In the genomic region with DNA sequence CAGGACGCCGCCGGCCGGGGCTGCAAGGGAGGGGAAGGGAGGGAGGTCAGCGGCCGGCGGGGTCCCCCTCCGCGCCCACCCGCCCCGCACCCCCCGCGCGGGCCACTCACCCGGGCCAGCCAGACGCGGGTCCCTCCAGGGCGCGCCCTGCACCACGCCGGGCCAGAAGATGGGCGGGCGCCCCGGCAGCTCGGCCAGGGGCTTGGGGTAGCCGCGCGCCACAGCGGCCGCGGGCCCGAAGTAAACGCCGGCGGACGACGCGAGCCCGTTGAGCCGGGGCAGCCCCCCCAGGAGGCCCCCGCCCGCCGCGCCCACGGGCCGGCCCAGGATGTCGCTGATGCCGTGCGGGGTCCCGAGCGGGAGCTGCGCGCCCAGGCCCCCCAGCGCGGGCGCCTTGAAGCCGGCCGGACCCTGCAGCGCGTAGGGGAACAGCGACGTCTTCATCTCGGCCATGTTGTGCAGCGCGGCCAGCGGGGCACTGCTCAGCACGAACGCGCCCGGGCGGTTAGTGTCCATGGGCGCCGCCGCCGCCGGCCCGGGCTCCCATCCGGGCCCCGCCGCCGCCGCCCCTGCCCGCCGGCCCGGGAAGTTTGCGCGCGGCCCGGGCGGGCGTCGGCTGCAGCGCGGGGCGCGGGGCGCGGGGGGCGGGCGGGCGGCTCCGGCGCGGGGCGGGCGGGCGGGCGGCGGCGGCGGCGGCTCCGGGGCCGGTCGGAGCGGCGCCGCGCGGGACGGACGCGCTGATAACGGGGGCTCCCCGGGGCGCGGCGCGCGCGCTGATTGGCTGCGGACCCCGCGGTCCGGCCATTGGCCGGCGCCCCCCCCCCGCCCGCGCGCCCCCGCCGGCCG, we compare ENCODE assay signal across 19 cellular contexts. TPM values are rescaled to one million over a fixed set of nuclear protein-coding genes. Genes with fewer than 3 reads are reported as not detected.
DNase-seq lines count a peak whose midpoint lies in the region; ATAC-seq and TF ChIP-seq lines count a peak whose summit lies in the region.
"Had no signal": no experiment of that assay in that cellular context is flagged by ENCODE, and none has a peak within 500 bp of the region (broad histone marks: within the 10 kb centered on the region; RNA-seq: fewer than 3 reads in every experiment).

NKX6-2 (minus strand) TSS at position 715 of the 846 bp plus-strand sequence; CDS start at position 516, 199 bp downstream.

- ATAC-seq in GM18520 (IDR thresholded peaks at IDR 0.05; ENCODE audit: unreplicated experiment) (no peak), GM21515 (IDR thresholded peaks at IDR 0.05; ENCODE audit: unreplicated experiment) (no peak), GM19452 (IDR thresholded peaks at IDR 0.05; ENCODE audit: unreplicated experiment) (no peak)

- no peak within 1 kb of the TSS for H3K27ac ChIP-seq in trophoblast cell (ENCODE audit: low read depth, low read length)
- H3K27ac ChIP-seq: BLaER1 treated with 17β-estradiol and CSF1 and Interleukin-3, amounts not matched to agents 10 nM and 100 nM; SK-N-MC had no signal

- peaks cover 19% of the 10 kb centered on the region for H3K27me3 Mint-ChIP-seq in glutamatergic neuron (ENCODE audit: unreplicated experiment)

- no peak within 1 kb of the TSS for H2AK5ac ChIP-seq in trophoblast cell (ENCODE audit: low read length)

- H3K18ac ChIP-seq in trophoblast cell (ENCODE audit: low read length) = no peak within 1 kb of the TSS

- TF ChIP-seq CTCF in glutamatergic neuron (IDR thresholded peaks at IDR 0.05; ENCODE audit: partially characterized antibody, unreplicated experiment) = no peak

- no peak within 1 kb of the TSS for H3K23ac ChIP-seq in trophoblast cell (ENCODE audit: low read length)

- H3K36me3 ChIP-seq in adipocyte (ENCODE audit: control insufficient read depth, insufficient read depth, low read length, severe bottlenecking) (peaks cover 15% of the 10 kb centered on the region), trophoblast cell (ENCODE audit: control insufficient read depth in 1 of 2, insufficient read depth in 2 of 2, low read length in 2 of 2) (peaks cover 6 to 10% of the 10 kb centered on the region in 2 experiments)

- DNase-seq in GM03348 (ENCODE audit: low spot score) = peak; percentile 41
- DNase-seq in adipocyte (ENCODE audit: low read depth) = peak; percentile 35
- peak; percentile 69 for DNase-seq in glutamatergic neuron
- no peak for DNase-seq in trophoblast cell
- no peak for DNase-seq in SK-N-DZ (ENCODE audit: low spot score)
- DNase-seq: activated CD4-positive, CD25-positive, alpha-beta regulatory T cell; activated naive CD8-positive, alpha-beta T cell treated with anti-CD3 and anti-CD28 coated beads, Interleukin-2, amount 10 ng/mL, durations not matched to agents 7 days and 5 days; HFFc6; NCI-H1436 treated with DMSO at 0.1 percent for 48 hours; NK-92 treated with Interleukin-12 subunit alpha and Interleukin-12 subunit beta, amount 100 ng/mL, for 24 hours; stimulated activated CD4-positive, alpha-beta T cell treated with anti-CD3 and anti-CD28 coated beads, Interleukin-4, amount 100 ng/mL, for 24 hours; stimulated activated naive CD4-positive, alpha-beta T cell had no signal

- H2BK12ac ChIP-seq in trophoblast cell (ENCODE audit: low read length) = no peak within 1 kb of the TSS

- H3K4me1 ChIP-seq in adipocyte (ENCODE audit: control insufficient read depth, insufficient read depth, low read length) (no peaks in the 10 kb centered on the region), trophoblast cell (ENCODE audit: control insufficient read depth in 1 of 2, insufficient read depth in 2 of 2, low read length in 2 of 2) (peaks cover 9 to 12% of the 10 kb centered on the region in 2 experiments)

- H4K12ac ChIP-seq in trophoblast cell (ENCODE audit: low read depth, low read length) = no peak within 1 kb of the TSS

- no peak within 1 kb of the TSS for H3K27ac Mint-ChIP-seq in glutamatergic neuron (ENCODE audit: unreplicated experiment)
- H3K27ac Mint-ChIP-seq: activated naive CD8-positive, alpha-beta T cell treated with anti-CD3 and anti-CD28 coated beads, Interleukin-2, amount 10 ng/mL, durations not matched to agents 7 days and 5 days; HFFc6 had no signal

- H3K9ac ChIP-seq in adipocyte (ENCODE audit: low read length) = no peak within 1 kb of the TSS
- H3K9ac ChIP-seq in trophoblast cell (ENCODE audit: low read length) = no peak within 1 kb of the TSS
- H3K9ac ChIP-seq: BLaER1 treated with 17β-estradiol and CSF1 and Interleukin-3, amounts not matched to agents 10 nM and 100 nM had no signal

- H2AFZ ChIP-seq in trophoblast cell (ENCODE audit: insufficient read depth, low read length, poor library complexity) = no peak within 1 kb of the TSS

- no peaks in the 10 kb centered on the region for H3K79me2 ChIP-seq in trophoblast cell (ENCODE audit: control insufficient read depth, insufficient read depth, low read length, poor library complexity)

- H3K27me3 ChIP-seq in adipocyte (replicated peaks; ENCODE audit: control insufficient read depth, insufficient read depth, low read length) (no peaks in the 10 kb centered on the region), trophoblast cell (ENCODE audit: insufficient read depth, low read length) (peaks cover 73% of the 10 kb centered on the region)

- H3K4me3 ChIP-seq in adipocyte (ENCODE audit: low read length) = no peak within 1 kb of the TSS
- peak within 1 kb of the TSS; percentile 40 for H3K4me3 ChIP-seq in trophoblast cell (ENCODE audit: low read depth, low read length)
- H3K4me3 ChIP-seq: SK-N-MC had no signal

- no CpG with 5 or more reads among the region's 144 CpGs for WGBS in trophoblast cell (ENCODE audit: extremely low coverage, insufficient coverage, insufficient read length)

- no peak within 1 kb of the TSS for H2BK5ac ChIP-seq in trophoblast cell (ENCODE audit: low read depth, low read length, poor library complexity)

- no peak within 1 kb of the TSS for H2BK120ac ChIP-seq in trophoblast cell (ENCODE audit: insufficient read depth, low read length, poor library complexity)

- peak within 1 kb of the TSS; percentile 48 for H3K4me2 ChIP-seq in trophoblast cell (ENCODE audit: low read length)
- H3K4me2 ChIP-seq: BLaER1 treated with 17β-estradiol and CSF1 and Interleukin-3, amounts not matched to agents 10 nM and 100 nM had no signal

- H3K14ac ChIP-seq in trophoblast cell (ENCODE audit: low read length) = no peak within 1 kb of the TSS

- H3K4me1 Mint-ChIP-seq in glutamatergic neuron (ENCODE audit: low read depth, unreplicated experiment) = peaks cover 2% of the 10 kb centered on the region
- H3K4me1 Mint-ChIP-seq: activated naive CD8-positive, alpha-beta T cell treated with anti-CD3 and anti-CD28 coated beads, Interleukin-2, amount 10 ng/mL, durations not matched to agents 7 days and 5 days had no signal

- H3K36me3 Mint-ChIP-seq in glutamatergic neuron (ENCODE audit: unreplicated experiment) = peaks cover 3% of the 10 kb centered on the region

- peak within 1 kb of the TSS; percentile 71 for H3K4me3 Mint-ChIP-seq in glutamatergic neuron (ENCODE audit: unreplicated experiment)
- H3K4me3 Mint-ChIP-seq: activated naive CD8-positive, alpha-beta T cell treated with anti-CD3 and anti-CD28 coated beads, Interleukin-2, amount 10 ng/mL, durations not matched to agents 7 days and 5 days; HFFc6 had no signal

- H3K79me1 ChIP-seq in trophoblast cell (ENCODE audit: low read length) = no peaks in the 10 kb centered on the region

- no peak within 1 kb of the TSS for H3K4ac ChIP-seq in trophoblast cell (ENCODE audit: low read depth, low read length)

- H4K8ac ChIP-seq in trophoblast cell (ENCODE audit: low read depth, low read length) = no peak within 1 kb of the TSS

- H3K9me3 Mint-ChIP-seq in glutamatergic neuron (ENCODE audit: unreplicated experiment) = peaks cover 7% of the 10 kb centered on the region
- H3K9me3 Mint-ChIP-seq: activated naive CD8-positive, alpha-beta T cell treated with anti-CD3 and anti-CD28 coated beads, Interleukin-2, amount 10 ng/mL, durations not matched to agents 7 days and 5 days had no signal

- no peaks in the 10 kb centered on the region for H3K9me3 ChIP-seq in adipocyte (ENCODE audit: control insufficient read depth, low read length)
- H3K9me3 ChIP-seq in trophoblast cell (ENCODE audit: insufficient read depth, low read depth, low read length) = peaks cover 18% of the 10 kb centered on the region

- H4K91ac ChIP-seq in trophoblast cell (ENCODE audit: low read depth, low read length) = no peak within 1 kb of the TSS

RNA-seq across cellular contexts. Expression of gene NKX6-2, which starts in this region (rescaled TPM):
- 6.2 TPM for total RNA-seq in glutamatergic neuron (ENCODE audit: unreplicated experiment)
- 0.01 TPM in 1 of 2 replicates, not detected in the other for polyA plus RNA-seq in trophoblast cell (2013)
- polyA plus RNA-seq in SK-N-DZ (2014; cell fraction: cytosol; rRNA removed) = 0.80 and 2.1 TPM in 2 replicates
- polyA plus RNA-seq in SK-N-DZ (2014; cell fraction: nucleus; rRNA removed) = 1.7 and 2.6 TPM in 2 replicates
- total RNA-seq: activated naive CD8-positive, alpha-beta T cell treated with anti-CD3 and anti-CD28 coated beads, Interleukin-2, amount 10 ng/mL, durations not matched to agents 7 days and 5 days; HFFc6; mesenteric fat pad; posterior vena cava had no signal

Comparison
In these comparisons a context has a peak if more than half of its experiments do, and no peak if none do; other contexts are left out.
1. DNase-seq: peak in GM03348 (single experiment), adipocyte (single experiment) and glutamatergic neuron (single experiment); none in trophoblast cell (0 of 2) and SK-N-DZ (single experiment).